13 cellular contexts compared by ENCODE assay signal in genomic region chr12:56596815-56597214, GRCh38. TPM values are rescaled to one million over a fixed set of nuclear protein-coding genes. Genes with fewer than 3 reads are reported as not detected.
A peak's percentile ranks its signal among the peaks of the same experiment; 100 is the strongest.
DNase-seq lines count a peak whose midpoint lies in the region; ATAC-seq and TF ChIP-seq lines count a peak whose summit lies in the region.
"Had no signal": no experiment of that assay in that cellular context is flagged by ENCODE, and none has a peak within 500 bp of the region (broad histone marks: within the 10 kb centered on the region; RNA-seq: fewer than 3 reads in every experiment).

No MANE protein-coding gene starts in this region.

- ATAC-seq in Right ventricle myocardium superior (ENCODE audit: poor library complexity) (no peak), natural killer cell (no peak)
- ATAC-seq in activated CD4-positive, CD25-positive, alpha-beta regulatory T cell treated with anti-CD3 and anti-CD28 coated beads, Interleukin-2, amount 50 U/mL, for 24 hours, result no peak

- H3K4me3 Mint-ChIP-seq in natural killer cell, result no peak overlapping the region
- no peak overlapping the region for H3K4me3 Mint-ChIP-seq in activated CD4-positive, alpha-beta memory T cell treated with anti-CD3 and anti-CD28 coated beads for 36 hours
- H3K4me3 Mint-ChIP-seq: activated naive CD8-positive, alpha-beta T cell treated with anti-CD3 and anti-CD28 coated beads, Interleukin-2, amount 10 ng/mL, durations not matched to agents 7 days and 5 days had no signal

- H3K4me1 ChIP-seq in left ventricle myocardium inferior, result peaks cover 34% of the 10 kb centered on the region
- H3K4me1 ChIP-seq in ascending aorta, result peaks cover 0 to 3% of the 10 kb centered on the region in 2 donors
- no peaks in the 10 kb centered on the region for H3K4me1 ChIP-seq in uterus

- H3K4me1 Mint-ChIP-seq in natural killer cell, result peaks cover 0 to 15% of the 10 kb centered on the region in 2 donors
- no peaks in the 10 kb centered on the region for H3K4me1 Mint-ChIP-seq in activated CD4-positive, alpha-beta memory T cell treated with anti-CD3 and anti-CD28 coated beads for 36 hours (ENCODE audit: low read depth)

- intact Hi-C loops in left ventricle myocardium inferior (cut with micrococcal nuclease) (no loop called here), Right ventricle myocardium superior (cut with DNase I) (no loop called here), ascending aorta (cut with DNase I) (no loop called here), natural killer cell (cut with micrococcal nuclease) (no loop called here), uterus (cut with DNase I; ENCODE audit: low total_unique reads) (no loop called here)
- intact Hi-C loops in activated CD4-positive, alpha-beta memory T cell treated with anti-CD3 and anti-CD28 coated beads for 36 hours (cut with micrococcal nuclease), result no loop called here

- POLR2A ChIA-PET in activated CD4-positive, alpha-beta memory T cell treated with anti-CD3 and anti-CD28 coated beads for 36 hours (lab: Charles Lee), result no interaction called here

- H3K27ac Mint-ChIP-seq in natural killer cell, result peak overlapping the region; percentile 54 to 77
- H3K27ac Mint-ChIP-seq in activated CD4-positive, alpha-beta memory T cell treated with anti-CD3 and anti-CD28 coated beads for 36 hours, result no peak overlapping the region
- H3K27ac Mint-ChIP-seq: activated naive CD8-positive, alpha-beta T cell treated with anti-CD3 and anti-CD28 coated beads, Interleukin-2, amount 10 ng/mL, durations not matched to agents 7 days and 5 days had no signal

- H3K27ac ChIP-seq in left ventricle myocardium inferior (replicated peaks), result peak overlapping the region; percentile 31
- peak overlapping the region; percentile 27 to 36 for H3K27ac ChIP-seq in ascending aorta
- no peak overlapping the region for H3K27ac ChIP-seq in uterus

- DNase-seq in left ventricle myocardium inferior (no peak), Right ventricle myocardium superior (no peak), ascending aorta (ENCODE audit: low spot score in 2 of 2) (no peak), natural killer cell (no peak), inferior parietal cortex (ENCODE audit: extremely low spot score) (no peak), uterus (no peak)
- no peak for DNase-seq in activated CD4-positive, alpha-beta memory T cell treated with anti-CD3 and anti-CD28 coated beads for 36 hours
- DNase-seq: activated naive CD8-positive, alpha-beta T cell treated with anti-CD3 and anti-CD28 coated beads, Interleukin-2, amount 10 ng/mL, durations not matched to agents 7 days and 5 days; GDM1; NCI-H1694; NCI-H446 treated with DMSO at 0.1 percent for 48 hours; SK-N-SH had no signal

- H3K27me3 Mint-ChIP-seq in natural killer cell (ENCODE audit: low read depth in 2 of 2), result no peaks in the 10 kb centered on the region
- H3K27me3 Mint-ChIP-seq in activated CD4-positive, alpha-beta memory T cell treated with anti-CD3 and anti-CD28 coated beads for 36 hours, result no peaks in the 10 kb centered on the region
- H3K27me3 Mint-ChIP-seq: activated naive CD8-positive, alpha-beta T cell treated with anti-CD3 and anti-CD28 coated beads, Interleukin-2, amount 10 ng/mL, durations not matched to agents 7 days and 5 days had no signal

- no peak for TF ChIP-seq CTCF in left ventricle myocardium inferior (IDR thresholded peaks at IDR 0.05; ENCODE audit: borderline replicate concordance)
- no peak for TF ChIP-seq CTCF in ascending aorta (IDR thresholded peaks at IDR 0.05)
- TF ChIP-seq CTCF in natural killer cell (IDR thresholded peaks at IDR 0.05), result no peak
- TF ChIP-seq CTCF in uterus (IDR thresholded peaks at IDR 0.05), result no peak

- CTCF ChIA-PET in activated CD4-positive, alpha-beta memory T cell treated with anti-CD3 and anti-CD28 coated beads for 36 hours (lab: Charles Lee), result interaction anchor here (1.0 kb wide), 1 partner anchor 13 kb away, joined by 3 read pairs; no protein-coding TSS in a partner anchor

- H3K9me3 ChIP-seq in left ventricle myocardium inferior (replicated peaks) (no peaks in the 10 kb centered on the region), ascending aorta (no peaks in the 10 kb centered on the region), uterus (no peaks in the 10 kb centered on the region)
- H3K9me3 ChIP-seq: SK-N-SH had no signal

- H3K27me3 ChIP-seq in left ventricle myocardium inferior (ENCODE audit: low read depth) (no peaks in the 10 kb centered on the region), ascending aorta (no peaks in the 10 kb centered on the region), uterus (no peaks in the 10 kb centered on the region)

- TF ChIP-seq POLR2A in uterus (IDR thresholded peaks at IDR 0.05), result no peak

- no peaks in the 10 kb centered on the region for H3K9me3 Mint-ChIP-seq in natural killer cell
- no peaks in the 10 kb centered on the region for H3K9me3 Mint-ChIP-seq in activated CD4-positive, alpha-beta memory T cell treated with anti-CD3 and anti-CD28 coated beads for 36 hours
- H3K9me3 Mint-ChIP-seq: activated naive CD8-positive, alpha-beta T cell treated with anti-CD3 and anti-CD28 coated beads, Interleukin-2, amount 10 ng/mL, durations not matched to agents 7 days and 5 days had no signal

- H3K36me3 ChIP-seq in left ventricle myocardium inferior (peaks cover 70% of the 10 kb centered on the region), ascending aorta (peaks cover 50 to 70% of the 10 kb centered on the region in 2 donors), uterus (no peaks in the 10 kb centered on the region)

- H3K36me3 Mint-ChIP-seq in natural killer cell, result peaks cover 19% of the 10 kb centered on the region
- peaks cover 31% of the 10 kb centered on the region for H3K36me3 Mint-ChIP-seq in activated CD4-positive, alpha-beta memory T cell treated with anti-CD3 and anti-CD28 coated beads for 36 hours

- H3K4me3 ChIP-seq in left ventricle myocardium inferior (no peak overlapping the region), ascending aorta (no peak overlapping the region), uterus (no peak overlapping the region)

RNA-seq across cellular contexts. Expression of gene BAZ2A, which starts 33.3 kb away (rescaled TPM):
- total RNA-seq in left ventricle myocardium inferior (39.1 TPM), Right ventricle myocardium superior (28.5 TPM), ascending aorta (118 TPM), natural killer cell (100 to 1,000 TPM; 320 to 354 (median 325) TPM), uterus (100 to 1,000 TPM in 1 of 4 donors, 10 to 100 TPM in 3; 25.1 to 136 (median 28.9) TPM)
- total RNA-seq in activated CD4-positive, alpha-beta memory T cell treated with anti-CD3 and anti-CD28 coated beads for 36 hours, result 100 to 1,000 TPM in 1 of 2 experiments, 10 to 100 TPM in 1; 90.7 to 111 TPM

RNA-seq across cellular contexts. Expression of gene ATP5F1B, which starts 49.0 kb away (rescaled TPM):
- 3,068 TPM for total RNA-seq in left ventricle myocardium inferior
- 3,077 TPM for total RNA-seq in Right ventricle myocardium superior
- total RNA-seq in ascending aorta, result 197 TPM
- 100 to 1,000 TPM; 335 to 378 (median 342) TPM for total RNA-seq in natural killer cell
- total RNA-seq in activated CD4-positive, alpha-beta memory T cell treated with anti-CD3 and anti-CD28 coated beads for 36 hours, result 100 to 1,000 TPM; 709 to 722 TPM
- 100 to 1,000 TPM; 166 to 279 (median 244) TPM for total RNA-seq in uterus

Comparison
In these comparisons a context has a peak if more than half of its experiments do, and no peak if none do; other contexts are left out.
1. H3K27ac ChIP-seq: peak in left ventricle myocardium inferior (single experiment) and ascending aorta (2 of 2); none in uterus (0 of 2).